ENCODE assay signal across 1 cellular context in genomic region chr11:66327171-66328035, GRCh38.
TF ChIP-seq lines count a peak whose summit lies in the region.

No MANE protein-coding gene starts in this region.

TF ChIP-seq in K562, 482 proteins besides CTCF, POLR2A, EP300 and RAD21:
- TF ChIP-seq ZC3H4 (CRISPR knock-in tag; IDR thresholded peaks at IDR 0.05; ENCODE audit: borderline replicate concordance) (no peak), ZNF436 (CRISPR knock-in tag; IDR thresholded peaks at IDR 0.05) (no peak), NUFIP1 (IDR thresholded peaks at IDR 0.05; ENCODE audit: partially characterized antibody) (no peak), ILK (tag; IDR thresholded peaks at IDR 0.05; ENCODE audit: borderline replicate concordance, low read depth) (no peak), ARHGAP35 (IDR thresholded peaks at IDR 0.05; ENCODE audit: partially characterized antibody) (peak; percentile 41), CHD1 (IDR thresholded peaks at IDR 0.05; ENCODE audit: low read length) (no peak), ZBTB26 (CRISPR knock-in tag; IDR thresholded peaks at IDR 0.05) (peak; percentile 86; the same call in 1 of the 2 replicates), CHD2 (IDR thresholded peaks at IDR 0.05; ENCODE audit: low read depth, low read length) (no peak), RFX1 (IDR thresholded peaks at IDR 0.05) (no peak), MYBL2 (IDR thresholded peaks at IDR 0.05; ENCODE audit: low read depth) (no peak), MYBL2 (CRISPR knock-in tag; IDR thresholded peaks at IDR 0.05; ENCODE audit: borderline replicate concordance) (no peak), NFIC (IDR thresholded peaks at IDR 0.05) (no peak), ZNF253 (CRISPR knock-in tag; conservative IDR thresholded peaks at IDR 0.05) (no peak), USF2 (CRISPR knock-in tag; IDR thresholded peaks at IDR 0.05) (no peak), PHF20 (IDR thresholded peaks at IDR 0.05; ENCODE audit: partially characterized antibody) (peak; percentile 49), ELF4 (CRISPR knock-in tag; IDR thresholded peaks at IDR 0.05) (peak; percentile 69; the same call in 1 of the 2 replicates), STAT5B (CRISPR knock-in tag; IDR thresholded peaks at IDR 0.05) (no peak), ZNF830 (CRISPR knock-in tag; IDR thresholded peaks at IDR 0.05) (no peak), IFI16 (CRISPR knock-in tag; IDR thresholded peaks at IDR 0.05) (no peak), THRB (CRISPR knock-in tag; conservative IDR thresholded peaks at IDR 0.05) (peak; percentile 80; the same call in 1 of the 2 replicates), CBX8 (IDR thresholded peaks at IDR 0.05; ENCODE audit: borderline replicate concordance, extremely low read depth, low read depth, low read length, poor library complexity, severe bottlenecking) (no peak), PHB (CRISPR knock-in tag; IDR thresholded peaks at IDR 0.05) (no peak), ZNF184 (CRISPR knock-in tag; IDR thresholded peaks at IDR 0.05) (no peak), RHOXF2B (CRISPR knock-in tag; conservative IDR thresholded peaks at IDR 0.05) (no peak), MLLT1 (IDR thresholded peaks at IDR 0.05) (peak in 1 of 2 experiments; percentile 33; a peak in 1 of 4 replicates), CTCFL (IDR thresholded peaks at IDR 0.05; ENCODE audit: borderline replicate concordance, insufficient read depth, low read depth, low read length, poor library complexity, severe bottlenecking) (no peak), HBP1 (CRISPR knock-in tag; IDR thresholded peaks at IDR 0.05) (0 out of 2 replicates have a peak, but pooled peaks have one; percentile 61), GMEB1 (CRISPR knock-in tag; IDR thresholded peaks at IDR 0.05) (no peak), OTX1 (CRISPR knock-in tag; IDR thresholded peaks at IDR 0.05) (peak; percentile 69; the same call in 1 of the 2 replicates), ZBTB7A (IDR thresholded peaks at IDR 0.05; ENCODE audit: borderline replicate concordance, control insufficient read depth, low read depth, low read length) (peak; percentile 35; the same call in 1 of the 2 replicates), MXD1 (CRISPR knock-in tag; IDR thresholded peaks at IDR 0.05; ENCODE audit: borderline replicate concordance, poor library complexity, severe bottlenecking) (no peak), DDX20 (tag; IDR thresholded peaks at IDR 0.05; ENCODE audit: low read depth) (no peak), SMARCA5 (IDR thresholded peaks at IDR 0.05) (0 out of 2 replicates have a peak, but pooled peaks have one; percentile 14), HDAC1 (IDR thresholded peaks at IDR 0.05) (peak in 1 of 2 experiments; percentile 43; a peak in 1 of 4 replicates)
